14 cellular contexts compared by ENCODE assay signal in the genomic region with DNA sequence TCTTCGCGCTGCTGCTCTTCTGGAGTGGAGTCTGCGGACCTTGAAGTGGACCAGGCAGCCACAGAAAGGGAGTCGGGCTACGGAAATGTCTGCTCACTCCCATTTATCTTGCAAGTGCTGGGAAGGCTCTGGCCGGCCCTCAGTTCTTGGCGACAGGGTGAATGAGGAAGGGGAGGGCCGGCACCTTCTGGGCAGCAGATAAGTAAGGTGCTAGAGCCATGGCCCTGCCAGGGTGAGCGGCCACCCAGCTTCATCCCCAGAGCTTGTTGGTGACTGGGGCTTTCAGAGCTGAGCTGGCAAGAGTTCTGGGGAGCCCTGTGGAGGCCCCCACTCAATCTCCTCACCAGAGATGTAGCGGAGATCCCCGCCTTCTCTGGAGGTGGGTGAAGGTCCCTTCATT.
"Had no signal": no experiment of that assay in that cellular context is flagged by ENCODE, and none has a peak within 500 bp of the region (broad histone marks: within the 10 kb centered on the region; RNA-seq: fewer than 3 reads in every experiment).

No MANE protein-coding gene starts in this region.

- DNase-seq: effector memory CD8-positive, alpha-beta T cell; esophagus squamous epithelium; foreskin fibroblast; midbrain; sigmoid colon; stimulated activated CD4-positive, alpha-beta T cell treated with anti-CD3 and anti-CD28 coated beads, Interleukin-12 subunit alpha, Interleukin-12 subunit beta, amount 100 ng/mL, for 4 hours; stimulated activated naive CD4-positive, alpha-beta T cell treated with Interleukin-2 at 50 U/mL for 16 hours; trophoblast cell had no signal

- H3K27ac ChIP-seq: esophagus squamous epithelium, hepatocyte, right atrium auricular region, sigmoid colon, skin epidermis, uterus had no signal

- ATAC-seq: effector memory CD8-positive, alpha-beta T cell; natural killer cell treated with Interleukin-12 subunit alpha and Interleukin-12 subunit beta and Interleukin-15 and Interleukin-18, amount 100 ng/mL, for 72 hours had no signal

- H3K4me2 ChIP-seq: hepatocyte had no signal

- H3K4me3 ChIP-seq: esophagus squamous epithelium, hepatocyte, right atrium auricular region, sigmoid colon, skin epidermis, uterus had no signal

- H2AFZ ChIP-seq: hepatocyte had no signal

- H3K27ac Mint-ChIP-seq: dendritic cell treated with granulocyte-macrophage colony-stimulating factor and Interleukin-4, amounts not matched to agents 40 ng/mL and 50 ng/mL, for 4 days; effector memory CD8-positive, alpha-beta T cell; natural killer cell treated with Interleukin-12 subunit alpha and Interleukin-12 subunit beta and Interleukin-15 and Interleukin-18, amount 100 ng/mL, for 72 hours had no signal

- H3K9me3 ChIP-seq: esophagus squamous epithelium, right atrium auricular region, sigmoid colon, uterus had no signal

- H3K27me3 ChIP-seq: esophagus squamous epithelium, hepatocyte, right atrium auricular region, sigmoid colon, uterus had no signal

- H3K4me3 Mint-ChIP-seq: dendritic cell treated with granulocyte-macrophage colony-stimulating factor and Interleukin-4, amounts not matched to agents 40 ng/mL and 50 ng/mL, for 4 days; effector memory CD8-positive, alpha-beta T cell; natural killer cell treated with Interleukin-12 subunit alpha and Interleukin-12 subunit beta and Interleukin-15 and Interleukin-18, amount 100 ng/mL, for 72 hours had no signal

- H3K4me1 ChIP-seq: esophagus squamous epithelium, uterus had no signal

- H3K36me3 ChIP-seq: esophagus squamous epithelium, right atrium auricular region, sigmoid colon, uterus had no signal
